Comparison of ENCODE assay signal across 17 cellular contexts in the genomic region with DNA sequence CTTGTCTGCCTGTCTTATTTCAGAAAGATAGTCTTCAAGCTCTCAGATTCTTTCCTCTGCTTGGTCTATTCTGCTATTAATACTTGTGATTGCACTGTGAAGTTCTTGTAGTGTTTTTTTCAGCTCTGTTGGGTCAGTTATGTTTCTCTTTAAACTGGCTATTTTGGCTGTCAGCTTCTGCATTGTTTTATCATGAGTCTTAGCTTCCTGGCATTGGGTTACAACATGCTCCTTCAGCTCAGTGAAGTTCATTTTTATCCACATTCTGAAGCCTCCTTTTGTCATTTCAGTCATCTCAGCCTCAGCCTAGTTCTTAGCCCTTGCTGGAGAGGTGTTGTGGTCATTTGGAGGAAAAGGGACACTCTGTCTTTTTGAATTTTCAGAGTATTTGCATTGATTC. TPM values are rescaled to one million over a fixed set of nuclear protein-coding genes. Genes with fewer than 3 reads are reported as not detected.
DNase-seq lines count a peak whose midpoint lies in the region; ATAC-seq and TF ChIP-seq lines count a peak whose summit lies in the region.
"Had no signal": no experiment of that assay in that cellular context is flagged by ENCODE, and none has a peak within 500 bp of the region (broad histone marks: within the 10 kb centered on the region; RNA-seq: fewer than 3 reads in every experiment).

No MANE protein-coding gene starts in this region.

- no peaks in the 10 kb centered on the region for H3K9me3 ChIP-seq in aorta (ENCODE audit: control insufficient read depth, low read length)
- H3K9me3 ChIP-seq: ovary had no signal

- H3K27ac ChIP-seq in aorta (ENCODE audit: low read depth in 1 of 2, low read length in 2 of 2): no peak overlapping the region
- H3K27ac ChIP-seq: coronary artery, ovary had no signal

- DNase-seq in AG09309 (ENCODE audit: low read depth) (peak; percentile 67), LHCN-M2 (ENCODE audit: low read depth) (peak; percentile 89), dedifferentiated amniotic fluid mesenchymal stem cell (ENCODE audit: extremely low spot score) (peak; percentile 80), kidney tubule cell (ENCODE audit: low spot score) (peak; percentile 56), cerebellar nuclear complex (lab: John Stamatoyannopoulos, UW) (no peak), aorta (no peak), NCI-H2029 (lab: John Stamatoyannopoulos, UW) (no peak), inferior parietal cortex (ENCODE audit: extremely low spot score) (no peak)
- DNase-seq: activated CD8-positive, alpha-beta memory T cell treated with anti-CD3 and anti-CD28 coated beads for 24 hours; activated naive CD4-positive, alpha-beta T cell treated with anti-CD3 and anti-CD28 coated beads for 36 hours; DMS79; head of caudate nucleus; NCI-H1092; NCI-H510A; ovary had no signal

- H3K4me1 ChIP-seq in aorta (ENCODE audit: control insufficient read depth in 1 of 2, insufficient read depth in 2 of 2, low read length in 2 of 2): no peaks in the 10 kb centered on the region

- H3K36me3 ChIP-seq in aorta (ENCODE audit: control insufficient read depth in 1 of 2, insufficient read depth in 2 of 2, low read length in 1 of 2): no peaks in the 10 kb centered on the region
- H3K36me3 ChIP-seq: ovary had no signal

- ATAC-seq in aorta (ENCODE audit: low FRiP score): no peak
- ATAC-seq: GM23338 had no signal

- H3K4me3 ChIP-seq in AG09309 (ENCODE audit: control insufficient read depth, low read depth, low read length): no peak overlapping the region
- no peak overlapping the region for H3K4me3 ChIP-seq in aorta (ENCODE audit: low read length in 2 of 2)
- H3K4me3 ChIP-seq: coronary artery, GM23338, ovary had no signal

- no peak for TF ChIP-seq CTCF in AG09309 (IDR thresholded peaks at IDR 0.05; ENCODE audit: control insufficient read depth, insufficient read depth, low read depth, low read length, missing control alignments)

- H3K27me3 ChIP-seq in aorta (ENCODE audit: control insufficient read depth in 1 of 2, insufficient read depth in 2 of 2, low read length in 1 of 2): no peaks in the 10 kb centered on the region
- H3K27me3 ChIP-seq: ovary had no signal

- intact Hi-C loops in aorta (cut with DNase I): no loop called here

RNA-seq across cellular contexts. Expression of gene DEPDC7, which starts 15.5 kb away (rescaled TPM):
- total RNA-seq in LHCN-M2 (2014; rRNA removed) (49.0 and 53.8 TPM in 2 replicates), aorta (1 to 10 TPM in 1 of 2 donors, under 1 TPM in 1; 0.78 to 2.6 TPM)
- polyA plus RNA-seq in LHCN-M2 (2012): 6.9 TPM
- polyA plus RNA-seq in aorta: 1 to 10 TPM in 1 of 2 donors, under 1 TPM in 1; 0.31 to 6.4 TPM

RNA-seq across cellular contexts. Expression of gene TCP11L1, which starts 39.2 kb away (rescaled TPM):
- total RNA-seq in LHCN-M2 (2014; rRNA removed) (32.6 and 37.5 TPM in 2 replicates), aorta (10 to 100 TPM; 35.2 to 39.4 TPM)
- 13.3 TPM for polyA plus RNA-seq in LHCN-M2 (2012)
- polyA plus RNA-seq in aorta: 10 to 100 TPM; 10.8 to 12.1 TPM

Comparison
In these comparisons a context has a peak if more than half of its experiments do, and no peak if none do; other contexts are left out.
1. DNase-seq: peak in AG09309 (single experiment), LHCN-M2 (single experiment), dedifferentiated amniotic fluid mesenchymal stem cell (single experiment) and kidney tubule cell (single experiment); none in cerebellar nuclear complex (0 of 2), aorta (0 of 2), NCI-H2029 (single experiment) and inferior parietal cortex (single experiment).
2. RNA of gene DEPDC7, which starts 15.5 kb away (total RNA-seq): 49.0 to 53.8 TPM in LHCN-M2; 0.78 to 2.6 TPM in aorta; every median in the first group is over 10 times any median in the second.